Comparison of ENCODE assay signal across 8 cellular contexts in the genomic region with DNA sequence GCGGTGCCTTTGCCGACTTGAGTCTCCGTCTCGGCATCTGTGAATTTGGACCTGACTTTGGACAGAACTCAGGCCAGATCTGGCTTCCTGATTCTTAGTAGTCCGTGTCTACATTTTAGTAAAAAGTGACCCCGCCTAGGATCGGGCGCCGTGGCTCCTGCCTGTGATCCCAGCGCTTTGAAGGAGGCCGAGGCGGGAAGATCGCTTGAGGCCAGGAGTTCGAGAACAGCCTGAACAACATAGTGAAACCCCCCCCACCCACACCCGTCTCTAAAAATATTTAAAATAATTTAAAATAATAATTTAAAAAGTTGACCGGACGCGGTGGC. TPM values are rescaled to one million over a fixed set of nuclear protein-coding genes. Genes with fewer than 3 reads are reported as not detected.
DNase-seq lines count a peak whose midpoint lies in the region; ATAC-seq and TF ChIP-seq lines count a peak whose summit lies in the region.

No MANE protein-coding gene starts in this region.

- CTCF ChIA-PET in WTC11 (lab: Charles Lee) = interaction anchor here (0.7 to 3.7 kb wide), 8 partner anchors 20 to 387 kb away, joined by 3 to 14 read pairs (median 3); a partner anchor contains a TSS

- no peaks in the 10 kb centered on the region; the same call in 1 of the 2 replicates for H3K27me3 Mint-ChIP-seq in WTC11 (ENCODE audit: low read depth)

- POLR2A ChIA-PET in WTC11 (lab: Charles Lee) = interaction anchor here (1.4 kb wide), 1 partner anchor 63 kb away, joined by 4 read pairs; no protein-coding TSS in a partner anchor

- H3K27ac ChIP-seq in heart left ventricle = peak overlapping the region; percentile 99 to 100 (median 100)

- TF ChIP-seq POLR2A in GM18526 (IDR thresholded peaks at IDR 0.05; ENCODE audit: extremely low read depth, insufficient read length) (peak; percentile 11), heart left ventricle (IDR thresholded peaks at IDR 0.05) (peak in 1 of 2 donors; percentile 10)

- no peaks in the 10 kb centered on the region for H3K9me3 Mint-ChIP-seq in WTC11

- peaks cover 0 to 22% (median 12%) of the 10 kb centered on the region in 12 donors for H3K4me1 ChIP-seq in heart left ventricle

- H3K4me1 Mint-ChIP-seq in WTC11 = peaks cover 5% of the 10 kb centered on the region

- TF ChIP-seq CTCF in WTC11 (IDR thresholded peaks at IDR 0.05) (no peak), heart left ventricle (IDR thresholded peaks at IDR 0.05) (no peak), GM10266 (IDR thresholded peaks at IDR 0.05; ENCODE audit: control insufficient read depth, insufficient read depth, low read depth, missing control alignments) (no peak), omental fat pad (IDR thresholded peaks at IDR 0.05) (no peak)

- no peak overlapping the region; the same call in 1 of the 2 replicates for H3K27ac Mint-ChIP-seq in WTC11

- ATAC-seq in WTC11 = no peak
- ATAC-seq in heart left ventricle = peak; percentile 0 to 6 (median 4)
- ATAC-seq in omental fat pad (ENCODE audit: low FRiP score) = no peak

- DNase-seq in WTC11 (ENCODE audit: low spot score) (no peak), heart left ventricle (no peak), skeletal muscle cell (ENCODE audit: low read depth) (no peak), GM10266 (ENCODE audit: extremely low spot score) (no peak), RPMI8226 (no peak), NCI-H146 treated with DMSO at 0.1 percent for 48 hours (lab: John Stamatoyannopoulos, UW; ENCODE audit: unreplicated experiment) (no peak), omental fat pad (ENCODE audit: low spot score) (no peak)

- no peaks in the 10 kb centered on the region for H3K9me3 ChIP-seq in heart left ventricle

- H3K4me3 ChIP-seq in heart left ventricle (peak overlapping the region; percentile 33 to 91 (median 74)), skeletal muscle cell (ENCODE audit: low read depth, low read length) (peak overlapping the region; percentile 55)

- H3K27me3 ChIP-seq in heart left ventricle = peaks cover 0 to 7% (median 0%) of the 10 kb centered on the region in 9 donors

- WGBS in heart left ventricle, 4 donors = 18 to 22% (median 21%) methylated on average over 18 of the region's 18 CpGs

- intact Hi-C loops in heart left ventricle (cut with DNase I) = loop anchor here in 8 of 10 donors (1.0 to 5.0 kb wide), 5 partner anchors 46 to 162 kb away; a partner anchor contains a TSS

- peak overlapping the region; percentile 72 for H3K4me3 Mint-ChIP-seq in WTC11

- peaks cover 0 to 13% (median 0%) of the 10 kb centered on the region in 9 donors for H3K36me3 ChIP-seq in heart left ventricle

- H3K36me3 Mint-ChIP-seq in WTC11 = peaks cover 13% of the 10 kb centered on the region

TF ChIP-seq in WTC11, 78 proteins besides CTCF, POLR2A, EP300 and RAD21 (continues in another document):
- no peak for TF ChIP-seq NFATC4 (CRISPR knock-in tag; IDR thresholded peaks at IDR 0.05)
- no peak for TF ChIP-seq CREB1 (CRISPR knock-in tag; IDR thresholded peaks at IDR 0.05)
- no peak for TF ChIP-seq MYBL2 (CRISPR knock-in tag; IDR thresholded peaks at IDR 0.05)
- TF ChIP-seq, protein P1, sequence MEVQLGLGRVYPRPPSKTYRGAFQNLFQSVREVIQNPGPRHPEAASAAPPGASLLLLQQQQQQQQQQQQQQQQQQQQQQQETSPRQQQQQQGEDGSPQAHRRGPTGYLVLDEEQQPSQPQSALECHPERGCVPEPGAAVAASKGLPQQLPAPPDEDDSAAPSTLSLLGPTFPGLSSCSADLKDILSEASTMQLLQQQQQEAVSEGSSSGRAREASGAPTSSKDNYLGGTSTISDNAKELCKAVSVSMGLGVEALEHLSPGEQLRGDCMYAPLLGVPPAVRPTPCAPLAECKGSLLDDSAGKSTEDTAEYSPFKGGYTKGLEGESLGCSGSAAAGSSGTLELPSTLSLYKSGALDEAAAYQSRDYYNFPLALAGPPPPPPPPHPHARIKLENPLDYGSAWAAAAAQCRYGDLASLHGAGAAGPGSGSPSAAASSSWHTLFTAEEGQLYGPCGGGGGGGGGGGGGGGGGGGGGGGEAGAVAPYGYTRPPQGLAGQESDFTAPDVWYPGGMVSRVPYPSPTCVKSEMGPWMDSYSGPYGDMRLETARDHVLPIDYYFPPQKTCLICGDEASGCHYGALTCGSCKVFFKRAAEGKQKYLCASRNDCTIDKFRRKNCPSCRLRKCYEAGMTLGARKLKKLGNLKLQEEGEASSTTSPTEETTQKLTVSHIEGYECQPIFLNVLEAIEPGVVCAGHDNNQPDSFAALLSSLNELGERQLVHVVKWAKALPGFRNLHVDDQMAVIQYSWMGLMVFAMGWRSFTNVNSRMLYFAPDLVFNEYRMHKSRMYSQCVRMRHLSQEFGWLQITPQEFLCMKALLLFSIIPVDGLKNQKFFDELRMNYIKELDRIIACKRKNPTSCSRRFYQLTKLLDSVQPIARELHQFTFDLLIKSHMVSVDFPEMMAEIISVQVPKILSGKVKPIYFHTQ (CRISPR knock-in tag; IDR thresholded peaks at IDR 0.05) = no peak
- TF ChIP-seq, protein P2, sequence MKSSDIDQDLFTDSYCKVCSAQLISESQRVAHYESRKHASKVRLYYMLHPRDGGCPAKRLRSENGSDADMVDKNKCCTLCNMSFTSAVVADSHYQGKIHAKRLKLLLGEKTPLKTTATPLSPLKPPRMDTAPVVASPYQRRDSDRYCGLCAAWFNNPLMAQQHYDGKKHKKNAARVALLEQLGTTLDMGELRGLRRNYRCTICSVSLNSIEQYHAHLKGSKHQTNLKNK (CRISPR knock-in tag; IDR thresholded peaks at IDR 0.05) = no peak
- TF ChIP-seq, protein P3, sequence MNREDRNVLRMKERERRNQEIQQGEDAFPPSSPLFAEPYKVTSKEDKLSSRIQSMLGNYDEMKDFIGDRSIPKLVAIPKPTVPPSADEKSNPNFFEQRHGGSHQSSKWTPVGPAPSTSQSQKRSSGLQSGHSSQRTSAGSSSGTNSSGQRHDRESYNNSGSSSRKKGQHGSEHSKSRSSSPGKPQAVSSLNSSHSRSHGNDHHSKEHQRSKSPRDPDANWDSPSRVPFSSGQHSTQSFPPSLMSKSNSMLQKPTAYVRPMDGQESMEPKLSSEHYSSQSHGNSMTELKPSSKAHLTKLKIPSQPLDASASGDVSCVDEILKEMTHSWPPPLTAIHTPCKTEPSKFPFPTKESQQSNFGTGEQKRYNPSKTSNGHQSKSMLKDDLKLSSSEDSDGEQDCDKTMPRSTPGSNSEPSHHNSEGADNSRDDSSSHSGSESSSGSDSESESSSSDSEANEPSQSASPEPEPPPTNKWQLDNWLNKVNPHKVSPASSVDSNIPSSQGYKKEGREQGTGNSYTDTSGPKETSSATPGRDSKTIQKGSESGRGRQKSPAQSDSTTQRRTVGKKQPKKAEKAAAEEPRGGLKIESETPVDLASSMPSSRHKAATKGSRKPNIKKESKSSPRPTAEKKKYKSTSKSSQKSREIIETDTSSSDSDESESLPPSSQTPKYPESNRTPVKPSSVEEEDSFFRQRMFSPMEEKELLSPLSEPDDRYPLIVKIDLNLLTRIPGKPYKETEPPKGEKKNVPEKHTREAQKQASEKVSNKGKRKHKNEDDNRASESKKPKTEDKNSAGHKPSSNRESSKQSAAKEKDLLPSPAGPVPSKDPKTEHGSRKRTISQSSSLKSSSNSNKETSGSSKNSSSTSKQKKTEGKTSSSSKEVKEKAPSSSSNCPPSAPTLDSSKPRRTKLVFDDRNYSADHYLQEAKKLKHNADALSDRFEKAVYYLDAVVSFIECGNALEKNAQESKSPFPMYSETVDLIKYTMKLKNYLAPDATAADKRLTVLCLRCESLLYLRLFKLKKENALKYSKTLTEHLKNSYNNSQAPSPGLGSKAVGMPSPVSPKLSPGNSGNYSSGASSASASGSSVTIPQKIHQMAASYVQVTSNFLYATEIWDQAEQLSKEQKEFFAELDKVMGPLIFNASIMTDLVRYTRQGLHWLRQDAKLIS (CRISPR knock-in tag; IDR thresholded peaks at IDR 0.05; ENCODE audit: borderline replicate concordance) = no peak
- TF ChIP-seq, protein P4, sequence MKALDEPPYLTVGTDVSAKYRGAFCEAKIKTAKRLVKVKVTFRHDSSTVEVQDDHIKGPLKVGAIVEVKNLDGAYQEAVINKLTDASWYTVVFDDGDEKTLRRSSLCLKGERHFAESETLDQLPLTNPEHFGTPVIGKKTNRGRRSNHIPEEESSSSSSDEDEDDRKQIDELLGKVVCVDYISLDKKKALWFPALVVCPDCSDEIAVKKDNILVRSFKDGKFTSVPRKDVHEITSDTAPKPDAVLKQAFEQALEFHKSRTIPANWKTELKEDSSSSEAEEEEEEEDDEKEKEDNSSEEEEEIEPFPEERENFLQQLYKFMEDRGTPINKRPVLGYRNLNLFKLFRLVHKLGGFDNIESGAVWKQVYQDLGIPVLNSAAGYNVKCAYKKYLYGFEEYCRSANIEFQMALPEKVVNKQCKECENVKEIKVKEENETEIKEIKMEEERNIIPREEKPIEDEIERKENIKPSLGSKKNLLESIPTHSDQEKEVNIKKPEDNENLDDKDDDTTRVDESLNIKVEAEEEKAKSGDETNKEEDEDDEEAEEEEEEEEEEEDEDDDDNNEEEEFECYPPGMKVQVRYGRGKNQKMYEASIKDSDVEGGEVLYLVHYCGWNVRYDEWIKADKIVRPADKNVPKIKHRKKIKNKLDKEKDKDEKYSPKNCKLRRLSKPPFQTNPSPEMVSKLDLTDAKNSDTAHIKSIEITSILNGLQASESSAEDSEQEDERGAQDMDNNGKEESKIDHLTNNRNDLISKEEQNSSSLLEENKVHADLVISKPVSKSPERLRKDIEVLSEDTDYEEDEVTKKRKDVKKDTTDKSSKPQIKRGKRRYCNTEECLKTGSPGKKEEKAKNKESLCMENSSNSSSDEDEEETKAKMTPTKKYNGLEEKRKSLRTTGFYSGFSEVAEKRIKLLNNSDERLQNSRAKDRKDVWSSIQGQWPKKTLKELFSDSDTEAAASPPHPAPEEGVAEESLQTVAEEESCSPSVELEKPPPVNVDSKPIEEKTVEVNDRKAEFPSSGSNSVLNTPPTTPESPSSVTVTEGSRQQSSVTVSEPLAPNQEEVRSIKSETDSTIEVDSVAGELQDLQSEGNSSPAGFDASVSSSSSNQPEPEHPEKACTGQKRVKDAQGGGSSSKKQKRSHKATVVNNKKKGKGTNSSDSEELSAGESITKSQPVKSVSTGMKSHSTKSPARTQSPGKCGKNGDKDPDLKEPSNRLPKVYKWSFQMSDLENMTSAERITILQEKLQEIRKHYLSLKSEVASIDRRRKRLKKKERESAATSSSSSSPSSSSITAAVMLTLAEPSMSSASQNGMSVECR (CRISPR knock-in tag; IDR thresholded peaks at IDR 0.05; ENCODE audit: borderline replicate concordance) = no peak
- no peak for TF ChIP-seq IRF2 (CRISPR knock-in tag; IDR thresholded peaks at IDR 0.05; ENCODE audit: borderline replicate concordance, low read depth)
- no peak for TF ChIP-seq ETV6 (CRISPR knock-in tag; IDR thresholded peaks at IDR 0.05)
- TF ChIP-seq SMAD3 (CRISPR knock-in tag; IDR thresholded peaks at IDR 0.05; ENCODE audit: borderline replicate concordance) = no peak

RNA-seq across cellular contexts. Expression of a gene that starts 0.8 kb away (rescaled TPM):
- total RNA-seq in WTC11 (2021) (323 to 350 TPM (median 324 TPM) in 3 replicates), heart left ventricle (10 to 100 TPM; 13.2 to 38.0 (median 22.3) TPM), omental fat pad (10 to 100 TPM; 24.2 to 46.6 (median 40.4) TPM)
- polyA plus RNA-seq in heart left ventricle = 10 to 100 TPM; 13.4 to 40.2 TPM

RNA-seq across cellular contexts. Expression of a gene that starts 48.0 kb away (rescaled TPM):
- total RNA-seq in WTC11 (2021) (195 to 198 TPM (median 196 TPM) in 3 replicates), heart left ventricle (100 to 1,000 TPM; 170 to 982 (median 690) TPM), omental fat pad (10 to 100 TPM; 56.6 to 83.2 (median 64.6) TPM)
- 100 to 1,000 TPM; 271 to 329 TPM for polyA plus RNA-seq in heart left ventricle

Comparison
In these comparisons a context has a peak if more than half of its experiments do, and no peak if none do; other contexts are left out.
1. ATAC-seq: peak in heart left ventricle (4 of 4); none in WTC11 (single experiment) and omental fat pad (single experiment).